In genomic region chr11:9613118-9613829, GRCh38 we compare ENCODE assay signal across 8 cellular contexts. TPM values are rescaled to one million over a fixed set of nuclear protein-coding genes. Genes with fewer than 3 reads are reported as not detected.
A peak's percentile ranks its signal among the peaks of the same experiment; 100 is the strongest.
DNase-seq lines count a peak whose midpoint lies in the region; ATAC-seq and TF ChIP-seq lines count a peak whose summit lies in the region.

No MANE protein-coding gene starts in this region.

- H3K4me1 Mint-ChIP-seq in activated T-cell treated with anti-CD3 and anti-CD28 coated beads, Interleukin-2, amount 50 U/mL, for 24 hours (ENCODE audit: low read depth) = peaks cover 42% of the 10 kb centered on the region

- DNase-seq in DMS 273 (lab: John Stamatoyannopoulos, UW; ENCODE audit: unreplicated experiment) (peak; percentile 94), IMR-90 (peak; percentile 98), OCI-M1 (lab: John Stamatoyannopoulos, UW) (peak; percentile 98)
- DNase-seq in activated T-cell treated with anti-CD3 and anti-CD28 coated beads, Interleukin-2, amount 50 U/mL, for 24 hours = peak; percentile 91
- peak; percentile 70 to 79 for DNase-seq in stimulated activated CD8-positive, alpha-beta memory T cell treated with anti-CD3 and anti-CD28 coated beads, Interleukin-7, amount 100 ng/mL, for 1 hour (ENCODE audit: low read depth in 2 of 2)

- H3K27ac Mint-ChIP-seq in activated T-cell treated with anti-CD3 and anti-CD28 coated beads, Interleukin-2, amount 50 U/mL, for 24 hours = peak overlapping the region; percentile 98

- H2AK5ac ChIP-seq in IMR-90 (ENCODE audit: low read depth, low read length) = peak overlapping the region; percentile 68

- no peaks in the 10 kb centered on the region for H3K27me3 Mint-ChIP-seq in activated T-cell treated with anti-CD3 and anti-CD28 coated beads, Interleukin-2, amount 50 U/mL, for 24 hours

- no peaks in the 10 kb centered on the region for H3K27me3 ChIP-seq in IMR-90 (ENCODE audit: control insufficient read depth, insufficient read depth, low read length)
- H3K27me3 ChIP-seq in esophagus (ENCODE audit: control insufficient read depth in 1 of 2, insufficient read depth in 2 of 2, low read length in 2 of 2) = no peaks in the 10 kb centered on the region
- H3K27me3 ChIP-seq in mucosa of stomach (ENCODE audit: control insufficient read depth, insufficient read depth, low read length) = no peaks in the 10 kb centered on the region

- peak overlapping the region; percentile 95 for H2BK5ac ChIP-seq in IMR-90 (ENCODE audit: low read depth, low read length, poor library complexity, severe bottlenecking)

- H4K91ac ChIP-seq in IMR-90 (ENCODE audit: insufficient read depth, low read depth, low read length) = peak overlapping the region; percentile 92

- peak overlapping the region; percentile 74 for H3K4me2 ChIP-seq in IMR-90 (ENCODE audit: low read depth, low read length)

- ATAC-seq in GM21447 (IDR thresholded peaks at IDR 0.05; ENCODE audit: unreplicated experiment) (peak; percentile 42), IMR-90 (ENCODE audit: low read depth) (peak; percentile 83)

- peak; percentile 98 for TF ChIP-seq CTCF in IMR-90 (conservative IDR thresholded peaks at IDR 0.05; ENCODE audit: low read depth, low read length)

- dilution Hi-C loops in IMR-90 (cut with HindIII; ENCODE audit: low sequenced_read_pairs, unreplicated experiment) = no loop called here

- H3K18ac ChIP-seq in IMR-90 (ENCODE audit: low read depth, low read length) = peak overlapping the region; percentile 96

- H3K9me3 Mint-ChIP-seq in activated T-cell treated with anti-CD3 and anti-CD28 coated beads, Interleukin-2, amount 50 U/mL, for 24 hours = no peaks in the 10 kb centered on the region

- no peaks in the 10 kb centered on the region for H3K36me3 ChIP-seq in IMR-90 (ENCODE audit: control insufficient read depth, insufficient read depth, low read length)
- H3K36me3 ChIP-seq in esophagus (ENCODE audit: control insufficient read depth in 2 of 2, insufficient read depth in 2 of 2, low read length in 1 of 2) = no peaks in the 10 kb centered on the region
- no peaks in the 10 kb centered on the region for H3K36me3 ChIP-seq in mucosa of stomach (ENCODE audit: control insufficient read depth, insufficient read depth, low read length)

- 1% methylated on average over 19 of the region's 35 CpGs; no CpG with 5 or more reads in 1 of the 2 experiments for WGBS in IMR-90 (ENCODE audit: extremely low coverage in 2 of 2, insufficient read length in 1 of 2), 2 experiments
- 0 to 1% methylated on average over 35 of the region's 35 CpGs for WGBS in esophagus, 2 donors

- peak overlapping the region; percentile 89 for H2AK9ac ChIP-seq in IMR-90 (replicated peaks; ENCODE audit: low read depth, low read length, poor library complexity)

- BruUV-seq in IMR-90 (replicated peaks; lab: Mats Ljungman, UMichigan) = no TSS peak

- H2BK20ac ChIP-seq in IMR-90 (ENCODE audit: low read depth, low read length) = peak overlapping the region; percentile 94

- H2AFZ ChIP-seq in IMR-90 (replicated peaks; ENCODE audit: low read length, poor library complexity) = peak overlapping the region; percentile 91

- H3K36me3 Mint-ChIP-seq in activated T-cell treated with anti-CD3 and anti-CD28 coated beads, Interleukin-2, amount 50 U/mL, for 24 hours (ENCODE audit: low read depth) = no peaks in the 10 kb centered on the region

- peak overlapping the region; percentile 92 for H3K4ac ChIP-seq in IMR-90 (ENCODE audit: low read depth, low read length)

- peak overlapping the region; percentile 95 for H3K56ac ChIP-seq in IMR-90 (ENCODE audit: extremely low read depth, insufficient read depth, low read length)

- in situ Hi-C loops in IMR-90 (cut with MboI; ENCODE audit: low sequenced_read_pairs) = loop anchor here (10.0 to 25.0 kb wide), 2 partner anchors 132 to 699 kb away; partner anchors contain the start of gene ADM

- H3K79me1 ChIP-seq in IMR-90 (ENCODE audit: low read depth in 1 of 2, low read length in 2 of 2) = peaks cover 0 to 29% of the 10 kb centered on the region in 2 experiments

- H2BK15ac ChIP-seq in IMR-90 (ENCODE audit: low read depth, low read length) = peak overlapping the region; percentile 82

- H3K27ac ChIP-seq in IMR-90 (ENCODE audit: insufficient read depth, low read length) = peak overlapping the region; percentile 91
- H3K27ac ChIP-seq in esophagus (ENCODE audit: low read depth in 2 of 2, low read length in 1 of 2) = peak overlapping the region; percentile 98 to 99

- H3K4me1 ChIP-seq in IMR-90 (ENCODE audit: control insufficient read depth, insufficient read depth, low read length) = peaks cover 16% of the 10 kb centered on the region
- H3K4me1 ChIP-seq in esophagus (ENCODE audit: control insufficient read depth in 2 of 2, insufficient read depth in 2 of 2, low read length in 1 of 2) = no peaks in the 10 kb centered on the region
- peaks cover 7% of the 10 kb centered on the region for H3K4me1 ChIP-seq in mucosa of stomach (ENCODE audit: control insufficient read depth, insufficient read depth, low read length)

- POLR2A ChIA-PET in IMR-90 (lab: Charles Lee; ENCODE audit: unreplicated experiment) = interaction anchor here (0.7 to 1.0 kb wide), 2 partner anchors 106 to 175 kb away, joined by 3 read pairs; no protein-coding TSS in a partner anchor

- TF ChIP-seq RAD21 in IMR-90 (IDR thresholded peaks at IDR 0.05; ENCODE audit: low read length) = peak; percentile 79

- peak overlapping the region; percentile 93 for H2BK120ac ChIP-seq in IMR-90 (ENCODE audit: low read depth, low read length)

- CTCF ChIA-PET in IMR-90 (lab: Yijun Ruan, JAX) = interaction anchor here (0.6 to 1.5 kb wide), 9 partner anchors 13 to 135 kb away, joined by 3 to 6 read pairs (median 3); no protein-coding TSS in a partner anchor

- H3K4me3 ChIP-seq in IMR-90 (ENCODE audit: insufficient read depth, low read depth, low read length) = peak overlapping the region; percentile 7; the same call in 1 of the 2 replicates
- H3K4me3 ChIP-seq in esophagus (ENCODE audit: low read depth in 1 of 2, low read length in 2 of 2) = peak overlapping the region; percentile 48 to 54
- peak overlapping the region; percentile 73 for H3K4me3 ChIP-seq in mucosa of stomach (ENCODE audit: low read length)

- H4K5ac ChIP-seq in IMR-90 (ENCODE audit: low read depth, low read length) = peak overlapping the region; percentile 93

- peak overlapping the region; percentile 93 for H3K23ac ChIP-seq in IMR-90 (ENCODE audit: low read depth, low read length)

- peak overlapping the region; percentile 97 for H3K14ac ChIP-seq in IMR-90 (replicated peaks; ENCODE audit: low read depth, low read length)

- peak overlapping the region; percentile 81 for H3K9ac ChIP-seq in IMR-90 (ENCODE audit: low read depth, low read length)
- H3K9ac ChIP-seq in mucosa of stomach (ENCODE audit: low read length) = peak overlapping the region; percentile 98

- H3K9me3 ChIP-seq in IMR-90 (ENCODE audit: control insufficient read depth, insufficient read depth, low read length) (no peaks in the 10 kb centered on the region), esophagus (ENCODE audit: control insufficient read depth in 2 of 2, insufficient read depth in 1 of 2, low read depth in 1 of 2, low read length in 1 of 2) (no peaks in the 10 kb centered on the region), mucosa of stomach (ENCODE audit: control insufficient read depth, low read length) (no peaks in the 10 kb centered on the region)

- intact Hi-C loops in IMR-90 (cut with micrococcal nuclease) = loop anchor here (1.0 to 5.0 kb wide), 4 partner anchors 38 to 689 kb away; partner anchors contain the start of gene ZNF143

- H3K9me1 ChIP-seq in IMR-90 (ENCODE audit: insufficient read depth, low read length) = peaks cover 23% of the 10 kb centered on the region

- peak overlapping the region; percentile 78 for H3K4me3 Mint-ChIP-seq in activated T-cell treated with anti-CD3 and anti-CD28 coated beads, Interleukin-2, amount 50 U/mL, for 24 hours

- H4K20me1 ChIP-seq in IMR-90 (ENCODE audit: insufficient read depth, low read length) = no peaks in the 10 kb centered on the region

- peak overlapping the region; percentile 88 to 97 for H4K8ac ChIP-seq in IMR-90 (ENCODE audit: low read depth in 2 of 2, low read length in 2 of 2)

- peak; percentile 75 for TF ChIP-seq POLR2A in IMR-90 (IDR thresholded peaks at IDR 0.05; ENCODE audit: low read depth, low read length)

TF ChIP-seq in IMR-90, 13 proteins besides CTCF, POLR2A, EP300 and RAD21:
- TF ChIP-seq CEBPB (IDR thresholded peaks at IDR 0.05; ENCODE audit: low read depth, low read length) = 0 out of 2 replicates have a peak, but pooled peaks have one; percentile 1
- no peak for TF ChIP-seq MAFK (IDR thresholded peaks at IDR 0.05; ENCODE audit: low read depth, low read length)
- peak; percentile 15; the same call in 1 of the 2 replicates for TF ChIP-seq NFE2L2 (IDR thresholded peaks at IDR 0.05; ENCODE audit: low read depth, low read length)
- TF ChIP-seq BHLHE40 (IDR thresholded peaks at IDR 0.05; ENCODE audit: low read depth, low read length) = peak; percentile 58
- TF ChIP-seq FOS (IDR thresholded peaks at IDR 0.05; ENCODE audit: low read depth, low read length) = peak; percentile 91
- TF ChIP-seq MAZ (IDR thresholded peaks at IDR 0.05; ENCODE audit: borderline replicate concordance, low read depth, low read length) = peak; percentile 75; the same call in 1 of the 2 replicates
- no peak for TF ChIP-seq RCOR1 (IDR thresholded peaks at IDR 0.05; ENCODE audit: insufficient replicate concordance, low read length)
- no peak for TF ChIP-seq CHD1 (IDR thresholded peaks at IDR 0.05; ENCODE audit: low read depth, low read length)
- peak; percentile 72 for TF ChIP-seq SMC3 (IDR thresholded peaks at IDR 0.05; ENCODE audit: low read depth, low read length)
TF ChIP-seq in IMR-90: peak in this region for 6.

RNA-seq across cellular contexts. Expression of gene WEE1, which starts 39.8 kb away (rescaled TPM):
- total RNA-seq in IMR-90 (2012; rRNA removed) = 29.2 and 45.5 TPM in 2 replicates
- polyA plus RNA-seq in IMR-90 (2012; rRNA removed) (20.2 and 26.5 TPM in 2 replicates), esophagus (10 to 100 TPM; 16.2 to 18.3 TPM)
- polyA plus RNA-seq in IMR-90 (2012; cell fraction: cytosol; rRNA removed) = 3.7 and 5.6 TPM in 2 replicates
- 10.9 and 83.2 TPM in 2 replicates for polyA plus RNA-seq in IMR-90 (2012; cell fraction: nucleus; rRNA removed; ENCODE audit: low replicate concordance)

RNA-seq across cellular contexts. Expression of gene SWAP70, which starts 50.6 kb away (rescaled TPM):
- total RNA-seq in IMR-90 (2012; rRNA removed) = 19.9 and 28.9 TPM in 2 replicates
- polyA plus RNA-seq in IMR-90 (2012; rRNA removed) (12.6 and 15.5 TPM in 2 replicates), esophagus (1 to 10 TPM; 7.4 TPM)
- polyA plus RNA-seq in IMR-90 (2012; cell fraction: cytosol; rRNA removed) = 4.8 and 7.0 TPM in 2 replicates
- 2.0 and 11.4 TPM in 2 replicates for polyA plus RNA-seq in IMR-90 (2012; cell fraction: nucleus; rRNA removed; ENCODE audit: low replicate concordance)

Comparison
In these comparisons a context has a peak if more than half of its experiments do, and no peak if none do; other contexts are left out.
1. Peak in every context shown above with its lines: DNase-seq, ATAC-seq, H3K4me3 ChIP-seq and H3K27ac ChIP-seq.
2. H3K4me3 ChIP-seq: peak in every context shown above with its lines; median percentile 73 in mucosa of stomach; 51 in esophagus; 7 in IMR-90.